ENCODE assay signal across 32 cellular contexts in the genomic region with DNA sequence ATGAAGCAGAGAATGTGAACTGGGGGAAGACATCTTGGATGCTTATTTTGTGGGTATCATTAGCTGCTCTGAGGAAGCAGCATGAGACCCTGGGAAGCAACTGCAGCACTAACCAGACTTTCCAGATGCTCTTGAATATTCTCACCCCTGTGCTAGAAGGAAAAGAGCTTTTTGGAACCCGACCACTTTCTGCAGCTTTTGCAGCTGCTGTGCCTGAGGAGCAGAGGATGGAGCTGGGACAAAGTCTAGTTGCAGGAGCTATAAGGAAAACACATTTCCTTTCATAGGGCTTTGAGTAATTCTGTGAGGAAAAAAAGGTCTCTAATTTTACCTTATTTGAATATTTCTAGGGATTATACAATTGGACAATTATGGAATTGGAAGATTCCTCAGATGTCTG.
"Had no signal": no experiment of that assay in that cellular context is flagged by ENCODE, and none has a peak within 500 bp of the region (broad histone marks: within the 10 kb centered on the region; RNA-seq: fewer than 3 reads in every experiment).

No MANE protein-coding gene starts in this region.

- H3K27ac ChIP-seq: hepatocyte, lower lobe of right lung, pancreas, prostate gland, sigmoid colon, testis, thyroid gland, transverse colon, upper lobe of left lung, vagina had no signal

- H3K9me3 ChIP-seq: heart right ventricle, lower lobe of right lung, mucosa of descending colon, pancreas, prostate gland, sigmoid colon, testis, thyroid gland, transverse colon, upper lobe of left lung, vagina had no signal

- ATAC-seq: left lobe of liver; lower lobe of right lung; mucosa of descending colon; naive thymus-derived CD4-positive, alpha-beta T cell; natural killer cell treated with Interleukin-12 subunit alpha and Interleukin-12 subunit beta and Interleukin-15 and Interleukin-18, amount 100 ng/mL, for 72 hours; pancreas; stimulated activated memory B cell treated with anti-CD40 and anti-IgM and Interleukin-4, amounts not matched to agents 10 μg/mL and 1 μg/mL and 100 μg/mL, for 72 hours; stimulated activated naive CD8-positive, alpha-beta T cell treated with anti-CD3 and anti-CD28 coated beads, Interleukin-15, amount 100 ng/mL, for 72 hours had no signal

- H2AFZ ChIP-seq: hepatocyte had no signal

- H3K4me3 ChIP-seq: heart right ventricle, hepatocyte, lower lobe of right lung, mucosa of descending colon, pancreas, prostate gland, sigmoid colon, smooth muscle cell, testis, thyroid gland, transverse colon, upper lobe of left lung, vagina had no signal

- H3K36me3 Mint-ChIP-seq: mesothelial cell of epicardium; naive thymus-derived CD4-positive, alpha-beta T cell; natural killer cell treated with Interleukin-12 subunit alpha and Interleukin-12 subunit beta and Interleukin-15 and Interleukin-18, amount 100 ng/mL, for 72 hours; stimulated activated memory B cell treated with anti-CD40 and anti-IgM and Interleukin-4, amounts not matched to agents 10 μg/mL and 1 μg/mL and 100 μg/mL, for 72 hours had no signal

- H3K4me2 ChIP-seq: hepatocyte, smooth muscle cell had no signal

- H3K27me3 Mint-ChIP-seq: stimulated activated memory B cell treated with anti-CD40 and anti-IgM and Interleukin-4, amounts not matched to agents 10 μg/mL and 1 μg/mL and 100 μg/mL, for 72 hours; stimulated activated naive CD8-positive, alpha-beta T cell treated with anti-CD3 and anti-CD28 coated beads, Interleukin-15, amount 100 ng/mL, for 72 hours had no signal

- FAIRE-seq: pancreas had no signal

- H3K36me3 ChIP-seq: heart right ventricle, lower lobe of right lung, pancreas, prostate gland, sigmoid colon, thyroid gland, transverse colon, upper lobe of left lung, vagina had no signal

- H3K4me1 ChIP-seq: lower lobe of right lung, pancreas, prostate gland, sigmoid colon, testis, thyroid gland, transverse colon, upper lobe of left lung, vagina had no signal

- DNase-seq: islet precursor cell; kidney glomerular epithelial cell; left cardiac atrium; lower lobe of right lung; mesendoderm; mucosa of descending colon; naive thymus-derived CD4-positive, alpha-beta T cell; nucleus accumbens; pancreas; posterior cingulate gyrus; retina; sigmoid colon; stimulated activated CD4-positive, alpha-beta T cell treated with anti-CD3 and anti-CD28 coated beads, Interleukin-1b, Interleukin-23, amount 100 ng/mL, for 48 hours; stimulated activated CD4-positive, alpha-beta T cell treated with anti-CD3 and anti-CD28 coated beads, Interleukin-2, amount 100 ng/mL, for 48 hours; stimulated activated CD4-positive, alpha-beta T cell treated with anti-CD3 and anti-CD28 coated beads, Interleukin-4, amount 100 ng/mL, for 4 hours; stimulated activated CD8-positive, alpha-beta memory T cell treated with anti-CD3 and anti-CD28 coated beads, Interleukin-4, amount 100 ng/mL, for 48 hours; stimulated activated naive CD4-positive, alpha-beta T cell treated with Interleukin-2 at 50 U/mL for 16 hours; stimulated activated naive CD8-positive, alpha-beta T cell treated with anti-CD3 and anti-CD28 coated beads, Interleukin-15, amount 100 ng/mL, for 72 hours; substantia nigra; testis; thyroid gland; transverse colon; upper lobe of left lung had no signal

- H3K4me1 Mint-ChIP-seq: mesothelial cell of epicardium; naive thymus-derived CD4-positive, alpha-beta T cell; stimulated activated memory B cell treated with anti-CD40 and anti-IgM and Interleukin-4, amounts not matched to agents 10 μg/mL and 1 μg/mL and 100 μg/mL, for 72 hours; stimulated activated naive CD8-positive, alpha-beta T cell treated with anti-CD3 and anti-CD28 coated beads, Interleukin-15, amount 100 ng/mL, for 72 hours had no signal

- H3K79me2 ChIP-seq: hepatocyte had no signal

- H3K27me3 ChIP-seq: heart right ventricle, hepatocyte, pancreas, sigmoid colon, testis, thyroid gland, transverse colon, upper lobe of left lung, vagina had no signal

- H3K27ac Mint-ChIP-seq: mesothelial cell of epicardium; naive thymus-derived CD4-positive, alpha-beta T cell; natural killer cell treated with Interleukin-12 subunit alpha and Interleukin-12 subunit beta and Interleukin-15 and Interleukin-18, amount 100 ng/mL, for 72 hours; stimulated activated memory B cell treated with anti-CD40 and anti-IgM and Interleukin-4, amounts not matched to agents 10 μg/mL and 1 μg/mL and 100 μg/mL, for 72 hours; stimulated activated naive CD8-positive, alpha-beta T cell treated with anti-CD3 and anti-CD28 coated beads, Interleukin-15, amount 100 ng/mL, for 72 hours had no signal

- H3K4me3 Mint-ChIP-seq: mesothelial cell of epicardium; naive thymus-derived CD4-positive, alpha-beta T cell; natural killer cell treated with Interleukin-12 subunit alpha and Interleukin-12 subunit beta and Interleukin-15 and Interleukin-18, amount 100 ng/mL, for 72 hours; stimulated activated memory B cell treated with anti-CD40 and anti-IgM and Interleukin-4, amounts not matched to agents 10 μg/mL and 1 μg/mL and 100 μg/mL, for 72 hours; stimulated activated naive CD8-positive, alpha-beta T cell treated with anti-CD3 and anti-CD28 coated beads, Interleukin-15, amount 100 ng/mL, for 72 hours had no signal
